ENCODE assay signal across 8 cellular contexts in the genomic region with DNA sequence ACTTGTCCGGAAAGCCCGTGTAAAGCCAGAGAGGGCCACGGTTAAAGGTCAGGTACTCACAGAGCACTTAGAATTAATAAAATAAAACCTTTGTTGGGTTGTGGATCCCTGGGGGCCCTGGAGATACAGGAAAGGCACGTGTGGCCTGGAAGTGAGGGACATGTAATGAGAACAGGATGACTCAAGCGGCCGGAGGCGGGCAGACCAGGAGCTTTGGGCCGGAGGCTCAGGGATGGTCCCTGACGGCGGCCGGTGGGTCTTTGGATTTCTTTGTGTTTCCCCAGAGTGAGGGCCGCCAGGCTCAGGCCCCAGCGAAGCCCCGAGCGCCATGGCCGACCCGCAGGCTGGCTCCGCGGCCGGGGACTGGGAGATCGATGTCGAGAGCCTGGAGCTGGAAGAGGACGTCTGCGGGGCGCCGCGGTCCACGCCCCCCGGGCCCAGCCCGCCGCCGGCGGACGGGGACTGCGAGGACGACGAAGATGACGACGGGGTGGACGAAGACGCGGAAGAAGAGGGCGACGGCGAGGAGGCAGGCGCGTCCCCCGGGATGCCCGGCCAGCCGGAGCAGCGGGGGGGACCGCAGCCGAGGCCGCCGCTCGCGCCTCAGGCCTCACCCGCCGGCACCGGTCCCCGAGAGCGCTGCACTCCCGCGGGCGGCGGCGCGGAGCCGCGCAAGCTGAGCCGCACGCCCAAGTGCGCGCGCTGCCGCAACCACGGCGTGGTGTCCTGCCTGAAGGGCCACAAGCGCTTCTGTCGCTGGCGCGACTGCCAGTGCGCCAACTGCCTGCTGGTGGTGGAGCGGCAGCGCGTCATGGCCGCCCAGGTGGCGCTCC. TPM values are rescaled to one million over a fixed set of nuclear protein-coding genes. Genes with fewer than 3 reads are reported as not detected.
DNase-seq lines count a peak whose midpoint lies in the region; ATAC-seq, FAIRE-seq and TF ChIP-seq lines count a peak whose summit lies in the region.

No MANE protein-coding gene starts in this region.

- H3K27me3 ChIP-seq in bronchial epithelial cell (ENCODE audit: control insufficient read depth, insufficient read depth, low read length) (no peaks in the 10 kb centered on the region), mesenchymal stem cell (ENCODE audit: control insufficient read depth in 1 of 2, insufficient read depth in 1 of 2, low read length in 2 of 2) (no peaks in the 10 kb centered on the region), transverse colon (peaks cover 100% of the 10 kb centered on the region), WERI-Rb-1 (ENCODE audit: insufficient read depth, low read depth, severe bottlenecking) (peaks cover 22% of the 10 kb centered on the region)

- no peaks in the 10 kb centered on the region for H3K79me1 ChIP-seq in mesenchymal stem cell (replicated peaks; ENCODE audit: low read length, poor library complexity, severe bottlenecking)

- 16% methylated on average over 60 of the region's 88 CpGs for whole genome bisulfite sequencing in mesenchymal stem cell
- WGBS in transverse colon (ENCODE audit: low coverage in 1 of 2), 2 donors = 7 to 43% methylated on average over 5 to 83 of the region's 88 CpGs

- intact Hi-C loops in transverse colon (cut with DNase I; ENCODE audit: low total_unique reads) = no loop called here

- no peak overlapping the region for H2BK5ac ChIP-seq in mesenchymal stem cell (ENCODE audit: low read depth, low read length, poor library complexity, severe bottlenecking)

- no peak overlapping the region for H2BK15ac ChIP-seq in mesenchymal stem cell (ENCODE audit: low read depth, poor library complexity, severe bottlenecking)

- peak; percentile 18 for TF ChIP-seq CTCF in GM13976 (IDR thresholded peaks at IDR 0.05; ENCODE audit: borderline replicate concordance, control extremely low read depth, extremely low read depth, insufficient read depth, missing control alignments)
- TF ChIP-seq CTCF in bronchial epithelial cell (IDR thresholded peaks at IDR 0.05; ENCODE audit: insufficient read depth, low read length, severe bottlenecking) = peak; percentile 67
- TF ChIP-seq CTCF in transverse colon (IDR thresholded peaks at IDR 0.05) = peak in 2 of 5 experiments; percentile 30 to 31
- TF ChIP-seq CTCF in WERI-Rb-1 (IDR thresholded peaks at IDR 0.05; ENCODE audit: low read depth, low read length) = no peak

- no peak overlapping the region for H3K23ac ChIP-seq in mesenchymal stem cell (ENCODE audit: low read length in 2 of 2)

- no peak overlapping the region for H2BK12ac ChIP-seq in mesenchymal stem cell (ENCODE audit: low read length in 2 of 2)

- peak overlapping the region; percentile 70 for H3K4me2 ChIP-seq in mesenchymal stem cell (ENCODE audit: low read length, poor library complexity, severe bottlenecking)

- peak overlapping the region; percentile 73 for H3K9ac ChIP-seq in mesenchymal stem cell (ENCODE audit: low read length)

- ATAC-seq in HG03469 (IDR thresholded peaks at IDR 0.05; ENCODE audit: unreplicated experiment) = no peak

- H2AK5ac ChIP-seq in mesenchymal stem cell (ENCODE audit: low read length, severe bottlenecking) = no peak overlapping the region

- H3K27ac ChIP-seq in mesenchymal stem cell (ENCODE audit: low read length, poor library complexity, severe bottlenecking) (no peak overlapping the region), transverse colon (peak overlapping the region in 3 of 4 donors; percentile 29 to 75 (median 71)), WERI-Rb-1 (no peak overlapping the region)

- TF ChIP-seq POLR2A in transverse colon (IDR thresholded peaks at IDR 0.05) = no peak

- DNase-seq in GM13976 (ENCODE audit: low spot score) = peak; percentile 53
- peak; percentile 19 for DNase-seq in KBM-7
- DNase-seq in bronchial epithelial cell (ENCODE audit: low read depth) = peak; percentile 27
- DNase-seq in mesenchymal stem cell = no peak
- peak; percentile 71 for DNase-seq in transverse colon
- no peak for DNase-seq in WERI-Rb-1
- DNase-seq in NOMO-1 (lab: John Stamatoyannopoulos, UW; ENCODE audit: unreplicated experiment in 2 of 2) = no peak

- no peak overlapping the region for H3K18ac ChIP-seq in mesenchymal stem cell (ENCODE audit: low read depth in 1 of 2, low read length in 2 of 2)

- no peak overlapping the region for H4K8ac ChIP-seq in mesenchymal stem cell (ENCODE audit: low read length)

- no peak overlapping the region for H2AFZ ChIP-seq in mesenchymal stem cell (ENCODE audit: low read depth, low read length)

- no peak overlapping the region for H3K14ac ChIP-seq in mesenchymal stem cell (ENCODE audit: low read length in 2 of 2)

- in situ Hi-C loops in GM13976 (cut with MboI; ENCODE audit: low sequenced_read_pairs, unreplicated experiment) = no loop called here
- in situ Hi-C loops in KBM-7 (cut with MboI; ENCODE audit: low pct_unique_long_range_greater_than_20kb, low sequenced_read_pairs) = no loop called here
- in situ Hi-C loops in transverse colon (cut with MboI; ENCODE audit: low pct_ligation_motif_present in 1 of 4, low pct_unique_long_range_greater_than_20kb in 1 of 4, low sequenced_read_pairs in 3 of 4) = no loop called here

- H3K4me1 ChIP-seq in mesenchymal stem cell (ENCODE audit: control insufficient read depth, insufficient read depth, low read depth, low read length) (peaks cover 7% of the 10 kb centered on the region), transverse colon (peaks cover 0 to 59% (median 33%) of the 10 kb centered on the region in 4 donors)

- H4K91ac ChIP-seq in mesenchymal stem cell (ENCODE audit: low read length) = no peak overlapping the region

- no peak overlapping the region for H2BK120ac ChIP-seq in mesenchymal stem cell (ENCODE audit: low read depth, low read length)

- no peak for FAIRE-seq in bronchial epithelial cell (lab: Jason Lieb, UNC)

- peak overlapping the region; percentile 35 for H3K4me3 ChIP-seq in bronchial epithelial cell (ENCODE audit: low read depth, low read length)
- H3K4me3 ChIP-seq in mesenchymal stem cell (ENCODE audit: insufficient read depth in 1 of 2, low read depth in 1 of 2, low read length in 2 of 2) = peak overlapping the region in 1 of 2 experiments; percentile 79
- peak overlapping the region in 3 of 4 donors; percentile 27 to 58 (median 43) for H3K4me3 ChIP-seq in transverse colon
- no peak overlapping the region for H3K4me3 ChIP-seq in WERI-Rb-1 (ENCODE audit: low read depth, low read length)

- no peak overlapping the region for H3K4ac ChIP-seq in mesenchymal stem cell (ENCODE audit: low read depth in 1 of 2, low read length in 2 of 2)

- no peak for TF ChIP-seq EP300 in transverse colon (IDR thresholded peaks at IDR 0.05; ENCODE audit: low read depth)

- H3K9me3 ChIP-seq in mesenchymal stem cell (ENCODE audit: control insufficient read depth, low read length) (no peaks in the 10 kb centered on the region), transverse colon (no peaks in the 10 kb centered on the region), WERI-Rb-1 (ENCODE audit: severe bottlenecking) (no peaks in the 10 kb centered on the region)

- H3K36me3 ChIP-seq in bronchial epithelial cell (ENCODE audit: control insufficient read depth, insufficient read depth, low read length) = no peaks in the 10 kb centered on the region
- H3K36me3 ChIP-seq in mesenchymal stem cell (ENCODE audit: control insufficient read depth in 1 of 2, insufficient read depth in 2 of 2, low read depth in 1 of 2, low read length in 2 of 2) = peaks cover 0 to 3% of the 10 kb centered on the region in 2 experiments
- H3K36me3 ChIP-seq in transverse colon = no peaks in the 10 kb centered on the region
- H3K36me3 ChIP-seq in WERI-Rb-1 = no peaks in the 10 kb centered on the region

RNA-seq across cellular contexts. Expression of gene DMRT2, which starts 1.3 kb away (rescaled TPM):
- 0.38 and 0.53 TPM in 2 replicates for total RNA-seq in bronchial epithelial cell
- not detected for polyA plus RNA-seq in mesenchymal stem cell (2013, experiment 1 of 2)
- not detected for polyA plus RNA-seq in mesenchymal stem cell (2013, experiment 2 of 2)
- 1 to 10 TPM; 1.1 to 3.8 (median 2.4) TPM for total RNA-seq in transverse colon

Comparison
In these comparisons a context has a peak if more than half of its experiments do, and no peak if none do; other contexts are left out.
1. DNase-seq: peak in GM13976 (single experiment), KBM-7 (single experiment), bronchial epithelial cell (single experiment) and transverse colon (single experiment); none in mesenchymal stem cell (single experiment), WERI-Rb-1 (single experiment) and NOMO-1 (0 of 2).
2. H3K27ac ChIP-seq: peak in transverse colon (3 of 4); none in mesenchymal stem cell (single experiment) and WERI-Rb-1 (single experiment).